21 cellular contexts compared by ENCODE assay signal in the genomic region with DNA sequence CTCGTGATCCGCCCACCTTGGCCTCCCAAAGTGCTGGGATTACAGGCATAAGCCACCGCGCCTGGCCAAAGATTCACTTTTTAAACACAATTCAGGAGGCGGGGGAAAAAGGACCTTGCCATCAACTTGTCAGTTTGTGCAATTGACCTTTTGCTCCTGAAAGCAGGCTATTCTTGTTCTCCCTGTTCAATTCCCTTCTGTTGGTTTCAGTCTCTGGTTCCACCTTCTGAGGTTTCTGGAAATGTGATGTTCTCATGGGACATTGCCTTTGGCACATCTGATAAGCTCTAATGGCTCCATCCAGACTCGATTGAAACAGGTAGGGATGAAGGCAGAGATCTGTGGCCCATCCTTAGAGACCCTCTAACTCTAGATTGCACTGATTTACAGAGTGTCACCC. TPM values are rescaled to one million over a fixed set of nuclear protein-coding genes. Genes with fewer than 3 reads are reported as not detected.
DNase-seq lines count a peak whose midpoint lies in the region; ATAC-seq and TF ChIP-seq lines count a peak whose summit lies in the region.
"Had no signal": no experiment of that assay in that cellular context is flagged by ENCODE, and none has a peak within 500 bp of the region (broad histone marks: within the 10 kb centered on the region; RNA-seq: fewer than 3 reads in every experiment).

No MANE protein-coding gene starts in this region.

- no peak overlapping the region for H3K18ac ChIP-seq in trophoblast cell (ENCODE audit: low read length)

- H3K14ac ChIP-seq in trophoblast cell (ENCODE audit: low read length): no peak overlapping the region

- peak overlapping the region; percentile 34 for H2BK120ac ChIP-seq in trophoblast cell (ENCODE audit: insufficient read depth, low read length, poor library complexity)

- H2BK12ac ChIP-seq in trophoblast cell (ENCODE audit: low read length): peak overlapping the region; percentile 3

- H3K4me1 Mint-ChIP-seq in CD8-positive, alpha-beta T cell (ENCODE audit: low read depth): no peaks in the 10 kb centered on the region
- H3K4me1 Mint-ChIP-seq: CD14-positive monocyte had no signal

- H3K9me3 Mint-ChIP-seq in CD8-positive, alpha-beta T cell: no peaks in the 10 kb centered on the region
- H3K9me3 Mint-ChIP-seq: CD14-positive monocyte, T-cell had no signal

- no peak for ATAC-seq in CD8-positive, alpha-beta T cell
- ATAC-seq in GM19023 (IDR thresholded peaks at IDR 0.05; ENCODE audit: unreplicated experiment) (no peak), GM21447 (IDR thresholded peaks at IDR 0.05; ENCODE audit: unreplicated experiment) (no peak)
- ATAC-seq: GM12878, T-cell had no signal

- H3K4me3 ChIP-seq in NT2/D1 (ENCODE audit: insufficient read length, low read depth): no peak overlapping the region
- no peak overlapping the region for H3K4me3 ChIP-seq in epithelial cell of esophagus (ENCODE audit: low read length)
- H3K4me3 ChIP-seq in trophoblast cell (ENCODE audit: low read depth, low read length): no peak overlapping the region
- no peak overlapping the region for H3K4me3 ChIP-seq in CD8-positive, alpha-beta T cell (ENCODE audit: low read depth, low read length)
- H3K4me3 ChIP-seq: GM12878, SK-N-MC had no signal

- H3K36me3 Mint-ChIP-seq in CD8-positive, alpha-beta T cell: no peaks in the 10 kb centered on the region
- H3K36me3 Mint-ChIP-seq: CD14-positive monocyte, T-cell had no signal

- H4K12ac ChIP-seq in trophoblast cell (ENCODE audit: low read depth, low read length): no peak overlapping the region

- TF ChIP-seq CTCF in epithelial cell of esophagus (IDR thresholded peaks at IDR 0.05; ENCODE audit: insufficient read depth, low read depth, low read length, missing control alignments): no peak
- no peak for TF ChIP-seq CTCF in CD8-positive, alpha-beta T cell (IDR thresholded peaks at IDR 0.05)

- peaks cover 21% of the 10 kb centered on the region for H3K79me1 ChIP-seq in trophoblast cell (ENCODE audit: low read length)

- H4K8ac ChIP-seq in trophoblast cell (ENCODE audit: low read depth, low read length): no peak overlapping the region

- H2BK5ac ChIP-seq in trophoblast cell (ENCODE audit: low read depth, low read length, poor library complexity): peak overlapping the region; percentile 25

- no peaks in the 10 kb centered on the region for H3K36me3 ChIP-seq in NT2/D1 (ENCODE audit: insufficient read depth, insufficient read length, low read length)
- no peaks in the 10 kb centered on the region for H3K36me3 ChIP-seq in trophoblast cell (ENCODE audit: control insufficient read depth in 1 of 2, insufficient read depth in 2 of 2, low read length in 2 of 2)
- H3K36me3 ChIP-seq in CD8-positive, alpha-beta T cell (ENCODE audit: insufficient read depth, low read length): no peaks in the 10 kb centered on the region

- no peak overlapping the region for H3K4ac ChIP-seq in trophoblast cell (ENCODE audit: low read depth, low read length)

- no peaks in the 10 kb centered on the region for H3K27me3 ChIP-seq in NT2/D1 (ENCODE audit: insufficient read depth, insufficient read length)
- no peaks in the 10 kb centered on the region for H3K27me3 ChIP-seq in trophoblast cell (ENCODE audit: insufficient read depth, low read length)
- peaks cover 4% of the 10 kb centered on the region for H3K27me3 ChIP-seq in CD8-positive, alpha-beta T cell (ENCODE audit: insufficient read depth, low read length)

- H3K27me3 Mint-ChIP-seq in CD8-positive, alpha-beta T cell (ENCODE audit: low read depth): peaks cover 42% of the 10 kb centered on the region

- no peaks in the 10 kb centered on the region for H3K79me2 ChIP-seq in trophoblast cell (ENCODE audit: control insufficient read depth, insufficient read depth, low read length, poor library complexity)

- POLR2A ChIA-PET in CD8-positive, alpha-beta T cell (lab: Charles Lee): no interaction called here

- peak; percentile 76 for DNase-seq in ELF-1 (ENCODE audit: low read depth, low spot score)
- DNase-seq in NT2/D1 (ENCODE audit: low read depth, low spot score): no peak
- peak; percentile 74 for DNase-seq in epithelial cell of esophagus (ENCODE audit: low read depth)
- DNase-seq in trophoblast cell: peak; percentile 56 to 88
- DNase-seq in CD8-positive, alpha-beta T cell: no peak
- DNase-seq in foreskin melanocyte: no peak
- DNase-seq: ACHN, DMS153, NCI-H1417, NCI-H187, NCI-H2107, NCI-H2227 treated with DMSO at 0.1 percent for 48 hours, NCI-H510A treated with DMSO at 0.1 percent for 48 hours, NCI-H82, T-cell had no signal

- no CpG with 5 or more reads among the region's 6 CpGs for WGBS in trophoblast cell (ENCODE audit: extremely low coverage, insufficient coverage, insufficient read length)

- H2AK5ac ChIP-seq in trophoblast cell (ENCODE audit: low read length): no peak overlapping the region

- no peak overlapping the region for H3K27ac ChIP-seq in trophoblast cell (ENCODE audit: low read depth, low read length)
- no peak overlapping the region for H3K27ac ChIP-seq in CD8-positive, alpha-beta T cell (ENCODE audit: low read depth, low read length)
- H3K27ac ChIP-seq: KMS-11, SK-N-MC had no signal

- H3K4me1 ChIP-seq in NT2/D1 (ENCODE audit: insufficient read depth, insufficient read length) (peaks cover 18% of the 10 kb centered on the region), trophoblast cell (ENCODE audit: control insufficient read depth in 1 of 2, insufficient read depth in 2 of 2, low read length in 2 of 2) (peaks cover 26 to 43% of the 10 kb centered on the region in 2 experiments)
- H3K4me1 ChIP-seq in CD8-positive, alpha-beta T cell (ENCODE audit: insufficient read depth, low read length): no peaks in the 10 kb centered on the region

- no peak overlapping the region for H3K23ac ChIP-seq in trophoblast cell (ENCODE audit: low read length)

- H2AFZ ChIP-seq in trophoblast cell (ENCODE audit: insufficient read depth, low read length, poor library complexity): no peak overlapping the region

- CTCF ChIA-PET in CD8-positive, alpha-beta T cell (lab: Charles Lee): no interaction called here

- peak overlapping the region; percentile 4 for H3K4me2 ChIP-seq in trophoblast cell (ENCODE audit: low read length)
- H3K4me2 ChIP-seq: KMS-11 had no signal

- H3K9ac ChIP-seq in NT2/D1 (ENCODE audit: insufficient read length, low read depth): peak overlapping the region; percentile 18
- no peak overlapping the region for H3K9ac ChIP-seq in trophoblast cell (ENCODE audit: low read length)
- H3K9ac ChIP-seq: KMS-11 had no signal

- intact Hi-C loops in CD8-positive, alpha-beta T cell (cut with DNase I, micrococcal nuclease): no loop called here

- H3K9me3 ChIP-seq in NT2/D1 (ENCODE audit: insufficient read depth, low read length) (no peaks in the 10 kb centered on the region), trophoblast cell (ENCODE audit: insufficient read depth, low read depth, low read length) (peaks cover 2% of the 10 kb centered on the region)
- no peaks in the 10 kb centered on the region for H3K9me3 ChIP-seq in CD8-positive, alpha-beta T cell (ENCODE audit: low read length)

- H3K27ac Mint-ChIP-seq in CD8-positive, alpha-beta T cell: no peak overlapping the region
- H3K27ac Mint-ChIP-seq: T-cell had no signal

- no peak overlapping the region for H4K91ac ChIP-seq in trophoblast cell (ENCODE audit: low read depth, low read length)

- H3K4me3 Mint-ChIP-seq in CD8-positive, alpha-beta T cell: no peak overlapping the region
- H3K4me3 Mint-ChIP-seq: T-cell had no signal

RNA-seq across cellular contexts. Expression of gene CCDC85C, which starts 17.9 kb away (rescaled TPM):
- polyA plus RNA-seq in trophoblast cell (2013): 17.0 and 18.1 TPM in 2 replicates
- total RNA-seq in CD8-positive, alpha-beta T cell: 1 to 10 TPM; 6.9 to 7.1 TPM

RNA-seq across cellular contexts. Expression of gene HHIPL1, which starts 23.0 kb away (rescaled TPM):
- 1.3 and 1.5 TPM in 2 replicates for polyA plus RNA-seq in trophoblast cell (2013)
- under 1 TPM in 1 of 2 experiments, not detected in 1; 0.11 TPM for total RNA-seq in CD8-positive, alpha-beta T cell
- total RNA-seq: GM12878 had no signal
- polyA plus RNA-seq: CD14-positive monocyte had no signal

Comparison
In these comparisons a context has a peak if more than half of its experiments do, and no peak if none do; other contexts are left out.
1. DNase-seq: peak in ELF-1 (single experiment), epithelial cell of esophagus (single experiment) and trophoblast cell (2 of 2); none in NT2/D1 (single experiment), CD8-positive, alpha-beta T cell (0 of 7) and foreskin melanocyte (single experiment).